ENCODE assay signal across 6 cellular contexts in genomic region chr1:209931141-209931540, GRCh38. TPM values are rescaled to one million over a fixed set of nuclear protein-coding genes. Genes with fewer than 3 reads are reported as not detected.
"Had no signal": no experiment of that assay in that cellular context is flagged by ENCODE, and none has a peak within 500 bp of the region (broad histone marks: within the 10 kb centered on the region; RNA-seq: fewer than 3 reads in every experiment).

No MANE protein-coding gene starts in this region.

- ATAC-seq: HCT116, HepG2 had no signal

- DNase-seq: GM23248, GOT3, H7 had no signal

- H3K36me3 Mint-ChIP-seq: IgD-negative memory B cell had no signal

- H3K4me3 Mint-ChIP-seq: IgD-negative memory B cell had no signal

- H3K27ac Mint-ChIP-seq: IgD-negative memory B cell had no signal

- H3K4me1 Mint-ChIP-seq: IgD-negative memory B cell had no signal

RNA-seq across cellular contexts. Expression of gene SYT14, which starts 6.9 kb away (rescaled TPM):
- total RNA-seq: HepG2 had no signal
- polyA plus RNA-seq: HepG2, IgD-negative memory B cell had no signal
